Comparison of ENCODE assay signal across 9 cellular contexts in the genomic region with DNA sequence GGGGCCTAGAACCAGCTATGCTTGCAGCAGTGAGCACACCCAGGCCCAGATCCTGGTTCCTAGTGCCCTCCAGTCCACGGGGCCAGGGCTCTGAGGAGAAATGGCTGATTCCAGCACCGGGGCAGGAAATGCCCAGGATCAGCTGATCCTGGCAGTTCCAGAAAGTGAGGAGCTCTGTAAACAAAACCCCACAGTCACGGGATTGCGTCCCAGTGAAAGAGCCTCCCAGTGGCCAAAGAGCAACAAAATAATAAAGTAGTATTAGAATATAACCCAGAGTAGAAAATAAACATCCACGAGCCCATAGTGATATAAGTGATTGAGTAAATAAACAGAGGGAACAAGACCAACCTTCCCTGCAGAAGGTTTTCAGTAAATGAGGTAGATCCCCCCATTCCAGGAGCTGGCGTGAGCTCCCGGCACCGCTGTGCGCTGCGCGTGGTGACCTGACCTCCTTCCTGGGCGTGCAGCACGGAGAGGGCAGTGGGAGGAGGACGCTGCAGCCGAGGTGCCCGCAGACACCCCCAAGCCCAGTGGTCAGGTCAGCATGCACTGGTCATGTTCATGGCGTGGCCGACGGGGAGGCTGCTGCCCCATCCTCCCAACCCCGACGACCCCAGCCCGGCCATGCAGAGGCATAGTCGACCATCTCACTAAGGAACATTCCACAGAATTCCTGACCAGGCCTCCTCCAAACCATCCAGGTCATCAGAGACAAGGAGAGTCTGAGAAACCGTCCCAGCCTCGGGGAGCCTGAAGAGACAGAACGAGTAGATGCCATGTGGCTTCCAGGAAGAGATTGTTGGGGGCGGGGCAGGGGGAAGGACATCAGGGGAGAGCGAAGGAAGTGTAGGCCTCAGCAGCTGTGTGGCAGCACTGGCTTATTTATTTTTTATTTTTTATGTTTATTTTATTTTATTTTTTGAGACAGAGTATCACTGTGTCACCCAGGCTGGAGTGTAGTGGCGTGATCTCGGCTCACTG. TPM values are rescaled to one million over a fixed set of nuclear protein-coding genes. Genes with fewer than 3 reads are reported as not detected.
DNase-seq lines count a peak whose midpoint lies in the region; ATAC-seq and TF ChIP-seq lines count a peak whose summit lies in the region.
"Had no signal": no experiment of that assay in that cellular context is flagged by ENCODE, and none has a peak within 500 bp of the region (broad histone marks: within the 10 kb centered on the region; RNA-seq: fewer than 3 reads in every experiment).

No MANE protein-coding gene starts in this region.

- H3K9ac ChIP-seq in mammary epithelial cell (ENCODE audit: insufficient read depth, low read length) = no peak overlapping the region

- no peak overlapping the region for H2AFZ ChIP-seq in mammary epithelial cell (ENCODE audit: low read depth, low read length)

- no peaks in the 10 kb centered on the region for H3K9me3 Mint-ChIP-seq in MCF 10A (ENCODE audit: unreplicated experiment)
- no peaks in the 10 kb centered on the region for H3K9me3 Mint-ChIP-seq in naive thymus-derived CD8-positive, alpha-beta T cell

- peak overlapping the region; percentile 46 for H3K27ac Mint-ChIP-seq in MCF 10A (ENCODE audit: low read depth, unreplicated experiment)
- H3K27ac Mint-ChIP-seq in naive thymus-derived CD8-positive, alpha-beta T cell = peak overlapping the region in 2 of 10 donors; percentile 22 to 29

- no peaks in the 10 kb centered on the region for H3K27me3 Mint-ChIP-seq in MCF 10A (ENCODE audit: insufficient read depth, unreplicated experiment)
- H3K27me3 Mint-ChIP-seq in naive thymus-derived CD8-positive, alpha-beta T cell = no peaks in the 10 kb centered on the region

- intact Hi-C loops in MCF 10A (cut with micrococcal nuclease) (no loop called here), mammary epithelial cell (cut with micrococcal nuclease) (no loop called here), mucosa of descending colon (cut with DNase I, micrococcal nuclease) (no loop called here), vagina (cut with DNase I) (no loop called here)

- H3K4me3 ChIP-seq in mammary epithelial cell (replicated peaks in 1 of 3; ENCODE audit: insufficient read depth in 1 of 3, low read depth in 2 of 3, low read length in 3 of 3) (no peak overlapping the region), mucosa of descending colon (no peak overlapping the region), vagina (peak overlapping the region; percentile 26 to 36)
- H3K4me3 ChIP-seq: BLaER1 treated with 17β-estradiol and CSF1 and Interleukin-3, amounts not matched to agents 10 nM and 100 nM had no signal

- DNase-seq in MCF 10A (ENCODE audit: unreplicated experiment) = no peak
- DNase-seq in mammary epithelial cell = no peak
- DNase-seq in epidermal melanocyte (ENCODE audit: insufficient read length, low spot score) = peak; percentile 95
- DNase-seq in mucosa of descending colon = peak in 2 of 3 donors; percentile 60 to 69
- DNase-seq in vagina (ENCODE audit: extremely low spot score in 2 of 2) = no peak
- DNase-seq in naive thymus-derived CD8-positive, alpha-beta T cell = no peak
- no peak for DNase-seq in NCI-H2081 (lab: John Stamatoyannopoulos, UW)

- no peak for TF ChIP-seq POLR2A in vagina (IDR thresholded peaks at IDR 0.05)

- POLR2A ChIA-PET in MCF 10A (lab: Yijun Ruan, JAX) = interaction anchor here (1.5 kb wide), 1 partner anchor 22 kb away, joined by 4 read pairs; no protein-coding TSS in a partner anchor
- POLR2A ChIA-PET in naive thymus-derived CD8-positive, alpha-beta T cell (lab: Charles Lee) = no interaction called here

- H3K27me3 ChIP-seq in mammary epithelial cell (ENCODE audit: insufficient read depth, low read length) (no peaks in the 10 kb centered on the region), vagina (no peaks in the 10 kb centered on the region)
- H3K27me3 ChIP-seq: BLaER1 treated with 17β-estradiol and CSF1 and Interleukin-3, amounts not matched to agents 10 nM and 100 nM had no signal

- H4K20me1 ChIP-seq in mammary epithelial cell (ENCODE audit: insufficient read depth, low read length) = peaks cover 7% of the 10 kb centered on the region

- no peak overlapping the region for H3K4me3 Mint-ChIP-seq in MCF 10A (ENCODE audit: unreplicated experiment)
- H3K4me3 Mint-ChIP-seq in naive thymus-derived CD8-positive, alpha-beta T cell = no peak overlapping the region

- no peak overlapping the region for H3K4me2 ChIP-seq in mammary epithelial cell (ENCODE audit: insufficient read depth, low read depth, low read length)

- CTCF ChIA-PET in MCF 10A (lab: Yijun Ruan, JAX) = interaction anchor here (1.0 kb wide), 1 partner anchor 20 kb away, joined by 3 read pairs; no protein-coding TSS in a partner anchor
- CTCF ChIA-PET in mammary epithelial cell (lab: Charles Lee; ENCODE audit: low non-redundant PET) = no interaction called here

- H3K27ac ChIP-seq in mammary epithelial cell (ENCODE audit: insufficient read depth, low read depth, low read length) (no peak overlapping the region), vagina (peak overlapping the region; percentile 93)

- BruUV-seq in MCF 10A (replicated peaks; lab: Mats Ljungman, UMichigan) (no TSS peak), mammary epithelial cell (replicated peaks; lab: Mats Ljungman, UMichigan) (no TSS peak)

- no peaks in the 10 kb centered on the region for H3K4me1 Mint-ChIP-seq in MCF 10A (ENCODE audit: insufficient read depth, unreplicated experiment)
- peaks cover 0 to 8% (median 5%) of the 10 kb centered on the region in 4 donors for H3K4me1 Mint-ChIP-seq in naive thymus-derived CD8-positive, alpha-beta T cell

- peaks cover 2% of the 10 kb centered on the region for H3K36me3 ChIP-seq in mammary epithelial cell (ENCODE audit: insufficient read depth, low read length)
- no peaks in the 10 kb centered on the region for H3K36me3 ChIP-seq in mucosa of descending colon (ENCODE audit: low read depth)
- no peaks in the 10 kb centered on the region for H3K36me3 ChIP-seq in vagina

- H3K79me2 ChIP-seq in mammary epithelial cell (ENCODE audit: insufficient read depth, low read length) = peaks cover 17% of the 10 kb centered on the region

- no peaks in the 10 kb centered on the region for H3K9me3 ChIP-seq in mammary epithelial cell (replicated peaks; ENCODE audit: insufficient read depth, low read length)
- no peaks in the 10 kb centered on the region for H3K9me3 ChIP-seq in mucosa of descending colon
- no peaks in the 10 kb centered on the region for H3K9me3 ChIP-seq in vagina
- H3K9me3 ChIP-seq: BLaER1 treated with 17β-estradiol and CSF1 and Interleukin-3, amounts not matched to agents 10 nM and 100 nM had no signal

- ATAC-seq in mucosa of descending colon (peak; percentile 88), GM18498 (IDR thresholded peaks at IDR 0.05; ENCODE audit: unreplicated experiment) (no peak)
- no peak for ATAC-seq in naive thymus-derived CD8-positive, alpha-beta T cell

- H3K36me3 Mint-ChIP-seq in MCF 10A (ENCODE audit: insufficient read depth, unreplicated experiment) = peaks cover 11% of the 10 kb centered on the region
- H3K36me3 Mint-ChIP-seq in naive thymus-derived CD8-positive, alpha-beta T cell = peaks cover 0 to 3% (median 2%) of the 10 kb centered on the region in 3 donors

- 88% methylated on average over 23 of the region's 30 CpGs for WGBS in mammary epithelial cell (ENCODE audit: low coverage, missing lambda C conversion rate)

- no peaks in the 10 kb centered on the region for H3K4me1 ChIP-seq in mammary epithelial cell (ENCODE audit: insufficient read depth, low read length)
- H3K4me1 ChIP-seq in mucosa of descending colon (ENCODE audit: low read depth) = peaks cover 5% of the 10 kb centered on the region
- H3K4me1 ChIP-seq in vagina = peaks cover 11% of the 10 kb centered on the region

- TF ChIP-seq CTCF in MCF 10A (IDR thresholded peaks at IDR 0.05; ENCODE audit: unreplicated experiment) (no peak), mammary epithelial cell (conservative IDR thresholded peaks at IDR 0.05 in 1 of 2, IDR thresholded peaks at IDR 0.05 in 1 of 2; ENCODE audit: extremely low read depth in 1 of 2, insufficient read depth in 1 of 2, low read depth in 1 of 2, low read length in 2 of 2) (no peak), mucosa of descending colon (IDR thresholded peaks at IDR 0.05) (no peak), vagina (IDR thresholded peaks at IDR 0.05) (peak in 1 of 3 experiments; percentile 36)

- in situ Hi-C loops in mammary epithelial cell (cut with MboI; ENCODE audit: low sequenced_read_pairs in 2 of 2) = no loop called here

- dilution Hi-C loops in mammary epithelial cell (cut with HindIII; ENCODE audit: low sequenced_read_pairs) = no loop called here

RNA-seq across cellular contexts. Expression of a gene that starts 19.9 kb away (rescaled TPM):
- total RNA-seq in MCF 10A (2022) = 28.2 and 29.4 TPM in 2 replicates
- 10 to 100 TPM; 30.8 to 34.5 TPM for total RNA-seq in mammary epithelial cell
- polyA plus RNA-seq in mammary epithelial cell = 32.6 TPM
- 41.4 TPM for polyA minus RNA-seq in mammary epithelial cell
- total RNA-seq in mucosa of descending colon = 10 to 100 TPM; 19.2 to 34.8 (median 27.3) TPM
- 36.1 TPM for total RNA-seq in vagina
- total RNA-seq in naive thymus-derived CD8-positive, alpha-beta T cell = 10 to 100 TPM; 25.9 to 30.2 TPM
- polyA plus RNA-seq in naive thymus-derived CD8-positive, alpha-beta T cell = 10 to 100 TPM in 2 of 3 donors, 1 to 10 TPM in 1; 9.0 to 13.0 (median 11.6) TPM

RNA-seq across cellular contexts. Expression of a gene that starts 28.2 kb away (rescaled TPM):
- total RNA-seq in MCF 10A (2022) (7.2 and 9.4 TPM in 2 replicates), mammary epithelial cell (10 to 100 TPM; 11.3 to 31.2 TPM), mucosa of descending colon (100 to 1,000 TPM in 2 of 3 donors, 10 to 100 TPM in 1; 85.2 to 179 (median 131) TPM), vagina (12.0 TPM)
- 16.6 TPM for polyA plus RNA-seq in mammary epithelial cell
- polyA minus RNA-seq in mammary epithelial cell = 12.6 TPM
- total RNA-seq in naive thymus-derived CD8-positive, alpha-beta T cell = 10 to 100 TPM; 70.1 to 78.6 TPM
- 1 to 10 TPM; 4.8 to 8.6 (median 7.3) TPM for polyA plus RNA-seq in naive thymus-derived CD8-positive, alpha-beta T cell

RNA-seq across cellular contexts. Expression of a gene that starts 37.1 kb away (rescaled TPM):
- total RNA-seq in MCF 10A (2022) = 288 TPM in 2 replicates
- 100 to 1,000 TPM; 187 to 206 TPM for total RNA-seq in mammary epithelial cell
- polyA plus RNA-seq in mammary epithelial cell = 122 TPM
- polyA minus RNA-seq in mammary epithelial cell = 104 TPM
- 100 to 1,000 TPM; 108 to 127 (median 118) TPM for total RNA-seq in mucosa of descending colon
- 252 TPM for total RNA-seq in vagina
- total RNA-seq in naive thymus-derived CD8-positive, alpha-beta T cell = 100 to 1,000 TPM; 102 to 107 TPM
- 100 to 1,000 TPM; 152 to 198 (median 170) TPM for polyA plus RNA-seq in naive thymus-derived CD8-positive, alpha-beta T cell

RNA-seq across cellular contexts. Expression of a gene that starts 55.2 kb away (rescaled TPM):
- total RNA-seq in MCF 10A (2022) = 6.2 and 7.7 TPM in 2 replicates
- 1 to 10 TPM; 1.8 to 5.4 TPM for total RNA-seq in mammary epithelial cell
- polyA plus RNA-seq in mammary epithelial cell = 1.6 TPM
- not detected for polyA minus RNA-seq in mammary epithelial cell
- 100 to 1,000 TPM; 103 to 190 (median 116) TPM for total RNA-seq in mucosa of descending colon
- total RNA-seq in vagina = 48.1 TPM
- 100 to 1,000 TPM; 332 to 337 TPM for total RNA-seq in naive thymus-derived CD8-positive, alpha-beta T cell
- 100 to 1,000 TPM; 195 to 233 (median 206) TPM for polyA plus RNA-seq in naive thymus-derived CD8-positive, alpha-beta T cell

Comparison
In these comparisons a context has a peak if more than half of its experiments do, and no peak if none do; other contexts are left out.
1. DNase-seq: peak in epidermal melanocyte (single experiment) and mucosa of descending colon (2 of 3); none in MCF 10A (single experiment), mammary epithelial cell (single experiment), vagina (0 of 2), naive thymus-derived CD8-positive, alpha-beta T cell (0 of 10) and NCI-H2081 (0 of 2).
2. H3K4me3 ChIP-seq: peak in vagina (2 of 2); none in mammary epithelial cell (0 of 3) and mucosa of descending colon (single experiment).